Comparison of ENCODE assay signal across 27 cellular contexts in genomic region chr3:57192028-57192427, GRCh38. TPM values are rescaled to one million over a fixed set of nuclear protein-coding genes. Genes with fewer than 3 reads are reported as not detected.
"Had no signal": no experiment of that assay in that cellular context is flagged by ENCODE, and none has a peak within 500 bp of the region (broad histone marks: within the 10 kb centered on the region; RNA-seq: fewer than 3 reads in every experiment).

No MANE protein-coding gene starts in this region.

- FAIRE-seq: islet of Langerhans, kidney had no signal

- H3K9me3 ChIP-seq: left lung, lower lobe of right lung, ovary, prostate gland, tibial nerve, uterus had no signal

- H3K27me3 ChIP-seq: left lung, ovary, tibial nerve, uterus had no signal

- H3K36me3 ChIP-seq: left lung, lower lobe of right lung, ovary, prostate gland, tibial nerve, uterus had no signal

- H3K4me1 ChIP-seq: left lung, lower lobe of right lung, prostate gland, tibial nerve, uterus had no signal

- ATAC-seq: left colon; left lung; lower lobe of right lung; natural killer cell; right cardiac atrium; sciatic nerve; stimulated activated naive CD8-positive, alpha-beta T cell treated with anti-CD3 and anti-CD28 coated beads, Interleukin-15, amount 100 ng/mL, for 72 hours had no signal

- DNase-seq: hippocampal formation; kidney; left colon; left lung; lower lobe of right lung; mammary epithelial cell; mesendoderm; naive B cell; natural killer cell; nephron progenitor cell; ovary; posterior cingulate gyrus; retina; right cardiac atrium; stimulated activated CD4-positive, alpha-beta T cell treated with anti-CD3 and anti-CD28 coated beads, Interleukin-12 subunit alpha, Interleukin-12 subunit beta, amount 100 ng/mL, for 4 hours; stimulated activated CD4-positive, alpha-beta T cell treated with anti-CD3 and anti-CD28 coated beads, Interleukin-15, amount 100 ng/mL, for 24 hours; stimulated activated CD4-positive, alpha-beta T cell treated with anti-CD3 and anti-CD28 coated beads, Interleukin-2, amount 100 ng/mL, for 24 hours; stimulated activated CD4-positive, alpha-beta T cell treated with anti-CD3 and anti-CD28 coated beads, Interleukin-4, amount 100 ng/mL, for 1 hour; stimulated activated naive CD4-positive, alpha-beta T cell; stimulated activated naive CD8-positive, alpha-beta T cell treated with anti-CD3 and anti-CD28 coated beads, Interleukin-15, amount 100 ng/mL, for 72 hours; substantia nigra; uterus had no signal

- H3K27ac ChIP-seq: left lung, lower lobe of right lung, ovary, prostate gland, skin epidermis, tibial nerve, uterus had no signal

- H3K4me3 ChIP-seq: left lung, lower lobe of right lung, ovary, prostate gland, skin epidermis, tibial nerve, uterus had no signal

RNA-seq across cellular contexts. Expression of gene HESX1, which starts 7.8 kb away (rescaled TPM):
- total RNA-seq: uterus had no signal
